In the genomic region with DNA sequence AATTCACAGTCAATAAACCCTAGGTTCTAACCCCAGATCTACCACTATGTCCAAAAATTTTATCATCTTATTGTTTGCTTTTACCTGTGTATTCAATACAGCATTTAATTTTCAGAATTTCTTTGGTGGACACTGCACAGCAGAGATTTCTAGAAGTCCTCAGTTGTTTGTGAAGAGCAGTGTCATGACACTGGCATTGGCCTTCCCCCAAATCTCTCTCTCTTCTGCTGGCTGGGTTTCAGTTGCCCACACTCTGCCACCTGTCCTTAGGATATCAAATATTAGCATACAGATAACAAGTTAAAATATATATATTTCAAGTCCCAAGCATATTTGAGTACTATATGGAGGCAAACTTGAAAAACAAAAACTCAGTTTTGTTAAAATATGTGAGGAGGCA, we compare ENCODE assay signal across 30 cellular contexts. TPM values are rescaled to one million over a fixed set of nuclear protein-coding genes. Genes with fewer than 3 reads are reported as not detected.
"Had no signal": no experiment of that assay in that cellular context is flagged by ENCODE, and none has a peak within 500 bp of the region (broad histone marks: within the 10 kb centered on the region; RNA-seq: fewer than 3 reads in every experiment).

No MANE protein-coding gene starts in this region.

- H3K27me3 Mint-ChIP-seq: activated CD4-positive, alpha-beta memory T cell treated with anti-CD3 and anti-CD28 coated beads for 36 hours; activated CD4-positive, alpha-beta T cell treated with anti-CD3 and anti-CD28 coated beads, Interleukin-2, amount 10 ng/mL, durations not matched to agents 24 days and 14 days; activated T-cell treated with anti-CD3 and anti-CD28 coated beads, Interleukin-2, amount 50 U/mL, for 24 hours; memory B cell; progenitor cell of endocrine pancreas; stimulated activated naive CD8-positive, alpha-beta T cell treated with anti-CD3 and anti-CD28 coated beads, Interleukin-15, Interleukin-2, amounts not matched to agents 100 ng/mL and 50 ng/mL, for 24 hours; T-helper 17 cell had no signal

- H3K27ac ChIP-seq: brain microvascular endothelial cell, gastroesophageal sphincter, hepatocyte, thoracic aorta, uterus had no signal

- H3K9me3 ChIP-seq: neutrophil, thoracic aorta, uterus had no signal

- H3K4me3 ChIP-seq: gastroesophageal sphincter, hepatocyte, thoracic aorta, uterus had no signal

- H3K36me3 ChIP-seq: uterus had no signal

- DNase-seq: activated CD4-positive, alpha-beta memory T cell treated with anti-CD3 and anti-CD28 coated beads for 36 hours; activated CD4-positive, alpha-beta T cell treated with anti-CD3 and anti-CD28 coated beads, Interleukin-2, amount 10 ng/mL, durations not matched to agents 24 days and 14 days; activated CD4-positive, CD25-positive, alpha-beta regulatory T cell treated with anti-CD3 and anti-CD28 coated beads, Interleukin-2, amount 50 U/mL, for 72 hours; activated CD8-positive, alpha-beta memory T cell treated with anti-CD3 and anti-CD28 coated beads, Interleukin-2, amount 50 U/mL, for 4 hours; activated gamma-delta T cell; activated naive CD4-positive, alpha-beta T cell treated with anti-CD3 and anti-CD28 coated beads, Interleukin-2, amount 50 U/mL, for 16 hours; activated T-cell treated with anti-CD3 and anti-CD28 coated beads, Interleukin-2, amount 50 U/mL, for 24 hours; amniotic stem cell; brain microvascular endothelial cell; left cardiac atrium; nephron progenitor cell; small intestine; stimulated activated CD4-positive, alpha-beta T cell treated with anti-CD3 and anti-CD28 coated beads, Interleukin-4, amount 100 ng/mL, for 24 hours; T-helper 17 cell; T1000; trophoblast cell; uterus had no signal

- H3K27ac Mint-ChIP-seq: activated CD4-positive, alpha-beta memory T cell treated with anti-CD3 and anti-CD28 coated beads for 36 hours; activated CD4-positive, alpha-beta T cell treated with anti-CD3 and anti-CD28 coated beads, Interleukin-2, amount 10 ng/mL, durations not matched to agents 24 days and 14 days; activated T-cell treated with anti-CD3 and anti-CD28 coated beads, Interleukin-2, amount 50 U/mL, for 24 hours; memory B cell; nephron progenitor cell; stimulated activated effector memory CD8-positive, alpha-beta T cell treated with anti-CD3 and anti-CD28 coated beads, Interleukin-12 subunit alpha, Interleukin-12 subunit beta, amount 100 ng/mL, for 72 hours; stimulated activated naive CD8-positive, alpha-beta T cell treated with anti-CD3 and anti-CD28 coated beads, Interleukin-15, Interleukin-2, amounts not matched to agents 100 ng/mL and 50 ng/mL, for 24 hours; T-helper 17 cell had no signal

- H3K4me3 Mint-ChIP-seq: activated CD4-positive, alpha-beta memory T cell treated with anti-CD3 and anti-CD28 coated beads for 36 hours; activated CD4-positive, alpha-beta T cell treated with anti-CD3 and anti-CD28 coated beads, Interleukin-2, amount 10 ng/mL, durations not matched to agents 24 days and 14 days; activated T-cell treated with anti-CD3 and anti-CD28 coated beads, Interleukin-2, amount 50 U/mL, for 24 hours; memory B cell; nephron progenitor cell; stimulated activated effector memory CD8-positive, alpha-beta T cell treated with anti-CD3 and anti-CD28 coated beads, Interleukin-12 subunit alpha, Interleukin-12 subunit beta, amount 100 ng/mL, for 72 hours; stimulated activated naive CD8-positive, alpha-beta T cell treated with anti-CD3 and anti-CD28 coated beads, Interleukin-15, Interleukin-2, amounts not matched to agents 100 ng/mL and 50 ng/mL, for 24 hours; T-helper 17 cell had no signal

- H3K27me3 ChIP-seq: brain microvascular endothelial cell, gastroesophageal sphincter, hepatocyte, neutrophil, uterus had no signal

- ATAC-seq: gastroesophageal sphincter; left cardiac atrium; sciatic nerve; stimulated activated effector memory CD8-positive, alpha-beta T cell treated with anti-CD3 and anti-CD28 coated beads, Interleukin-12 subunit alpha, Interleukin-12 subunit beta, amount 100 ng/mL, for 72 hours; T-helper 17 cell had no signal

RNA-seq across cellular contexts. Expression of a gene that starts 46.1 kb away (rescaled TPM):
- total RNA-seq: activated CD4-positive, alpha-beta memory T cell treated with anti-CD3 and anti-CD28 coated beads for 36 hours; activated CD4-positive, alpha-beta T cell treated with anti-CD3 and anti-CD28 coated beads, Interleukin-2, amount 10 ng/mL, durations not matched to agents 24 days and 14 days; activated CD8-positive, alpha-beta memory T cell treated with anti-CD3 and anti-CD28 coated beads for 36 hours; fibroblast of lung; fibroblast of villous mesenchyme; left cardiac atrium; osteocyte; sciatic nerve had no signal
